10 cellular contexts compared by ENCODE assay signal in genomic region chr11:119195680-119196079, GRCh38. TPM values are rescaled to one million over a fixed set of nuclear protein-coding genes. Genes with fewer than 3 reads are reported as not detected.
DNase-seq lines count a peak whose midpoint lies in the region; ATAC-seq and TF ChIP-seq lines count a peak whose summit lies in the region.
"Had no signal": no experiment of that assay in that cellular context is flagged by ENCODE, and none has a peak within 500 bp of the region (broad histone marks: within the 10 kb centered on the region; RNA-seq: fewer than 3 reads in every experiment).

No MANE protein-coding gene starts in this region.

- no peak overlapping the region for H3K27ac Mint-ChIP-seq in MCF 10A (ENCODE audit: low read depth, unreplicated experiment)

- no peak overlapping the region for H3K4me3 Mint-ChIP-seq in MCF 10A (ENCODE audit: unreplicated experiment)

- H3K27me3 Mint-ChIP-seq in MCF 10A (ENCODE audit: insufficient read depth, unreplicated experiment) = no peaks in the 10 kb centered on the region

- no peak for ATAC-seq in GM18519 (IDR thresholded peaks at IDR 0.05; ENCODE audit: low FRiP score, unreplicated experiment)
- ATAC-seq in GM18511 (IDR thresholded peaks at IDR 0.05; ENCODE audit: unreplicated experiment) = no peak

- H3K27ac ChIP-seq in breast epithelium = no peak overlapping the region
- no peak overlapping the region for H3K27ac ChIP-seq in cardiac muscle cell
- no peak overlapping the region for H3K27ac ChIP-seq in thyroid gland
- no peak overlapping the region for H3K27ac ChIP-seq in vagina
- H3K27ac ChIP-seq: C4-2B, SJSA1 had no signal

- H3K36me3 Mint-ChIP-seq in MCF 10A (ENCODE audit: insufficient read depth, unreplicated experiment) = no peaks in the 10 kb centered on the region

- no peaks in the 10 kb centered on the region for H3K27me3 ChIP-seq in breast epithelium
- no peaks in the 10 kb centered on the region for H3K27me3 ChIP-seq in cardiac muscle cell
- H3K27me3 ChIP-seq in thyroid gland = no peaks in the 10 kb centered on the region
- H3K27me3 ChIP-seq in vagina = no peaks in the 10 kb centered on the region
- H3K27me3 ChIP-seq: SJSA1 had no signal

- WGBS in thyroid gland, 2 donors = 30 to 37% methylated on average over 6 of the region's 6 CpGs

- POLR2A ChIA-PET in MCF 10A (lab: Yijun Ruan, JAX) = interaction anchor here (0.8 to 1.8 kb wide), 8 partner anchors 26 to 154 kb away, joined by 3 to 7 read pairs (median 4); partner anchors contain the start of gene C2CD2L

- no peaks in the 10 kb centered on the region for H3K36me3 ChIP-seq in breast epithelium
- no peaks in the 10 kb centered on the region for H3K36me3 ChIP-seq in cardiac muscle cell
- no peaks in the 10 kb centered on the region for H3K36me3 ChIP-seq in thyroid gland
- H3K36me3 ChIP-seq in vagina = no peaks in the 10 kb centered on the region
- H3K36me3 ChIP-seq: SJSA1 had no signal

- CTCF ChIA-PET in MCF 10A (lab: Yijun Ruan, JAX) = interaction anchor here (0.5 to 4.8 kb wide), 24 partner anchors 13 to 317 kb away, joined by 3 to 43 read pairs (median 6); partner anchors contain the start of genes ABCG4, C2CD2L, HINFP and NLRX1

- DNase-seq in MCF 10A (ENCODE audit: unreplicated experiment) = peak; percentile 50
- no peak for DNase-seq in breast epithelium (ENCODE audit: low spot score in 2 of 2)
- peak; percentile 16 to 60 for DNase-seq in SW 1271 (lab: John Stamatoyannopoulos, UW)
- DNase-seq in cardiac muscle cell (ENCODE audit: low read depth in 1 of 2, low spot score in 1 of 2) = peak; percentile 58 to 73
- DNase-seq in thyroid gland = peak; percentile 55 to 58
- no peak for DNase-seq in vagina (ENCODE audit: extremely low spot score in 2 of 2)

- peaks cover 6% of the 10 kb centered on the region for H3K4me1 Mint-ChIP-seq in MCF 10A (ENCODE audit: insufficient read depth, unreplicated experiment)

- BruUV-seq in MCF 10A (replicated peaks; lab: Mats Ljungman, UMichigan) = no TSS peak

- H3K9me3 ChIP-seq in breast epithelium = no peaks in the 10 kb centered on the region
- no peaks in the 10 kb centered on the region for H3K9me3 ChIP-seq in cardiac muscle cell (ENCODE audit: low read depth)
- no peaks in the 10 kb centered on the region for H3K9me3 ChIP-seq in thyroid gland
- no peaks in the 10 kb centered on the region for H3K9me3 ChIP-seq in vagina
- H3K9me3 ChIP-seq: SJSA1 had no signal

- TF ChIP-seq POLR2A in breast epithelium (IDR thresholded peaks at IDR 0.05) (no peak), thyroid gland (IDR thresholded peaks at IDR 0.05) (no peak), vagina (IDR thresholded peaks at IDR 0.05) (no peak)

- no peaks in the 10 kb centered on the region for H3K4me1 ChIP-seq in breast epithelium
- H3K4me1 ChIP-seq in cardiac muscle cell (ENCODE audit: low read depth) = no peaks in the 10 kb centered on the region
- peaks cover 7 to 12% of the 10 kb centered on the region in 2 donors for H3K4me1 ChIP-seq in thyroid gland
- no peaks in the 10 kb centered on the region for H3K4me1 ChIP-seq in vagina
- H3K4me1 ChIP-seq: SJSA1 had no signal

- H3K4me3 ChIP-seq in breast epithelium (no peak overlapping the region), cardiac muscle cell (no peak overlapping the region), thyroid gland (replicated peaks in 1 of 3) (no peak overlapping the region), vagina (no peak overlapping the region)
- H3K4me3 ChIP-seq: SJSA1 had no signal

- H3K9me3 Mint-ChIP-seq in MCF 10A (ENCODE audit: unreplicated experiment) = no peaks in the 10 kb centered on the region

- intact Hi-C loops in MCF 10A (cut with micrococcal nuclease) = loop anchor here (2.0 to 10.0 kb wide), 3 partner anchors 27 to 178 kb away; partner anchors contain the start of genes NLRX1, RPS25, TRAPPC4 and VPS11
- intact Hi-C loops in breast epithelium (cut with DNase I; ENCODE audit: low total_unique reads) = no loop called here
- intact Hi-C loops in thyroid gland (cut with DNase I) = loop anchor here (5.0 kb wide), 1 partner anchor 48 kb away; the partner anchor contains the start of gene ABCG4
- intact Hi-C loops in vagina (cut with DNase I) = no loop called here

- no peak for TF ChIP-seq CTCF in MCF 10A (IDR thresholded peaks at IDR 0.05; ENCODE audit: unreplicated experiment)
- no peak for TF ChIP-seq CTCF in breast epithelium (IDR thresholded peaks at IDR 0.05)
- TF ChIP-seq CTCF in cardiac muscle cell (IDR thresholded peaks at IDR 0.05; ENCODE audit: low read depth, low read length) = no peak
- TF ChIP-seq CTCF in thyroid gland (IDR thresholded peaks at IDR 0.05) = no peak
- TF ChIP-seq CTCF in vagina (IDR thresholded peaks at IDR 0.05) = no peak

RNA-seq across cellular contexts. Expression of gene NHERF4, which starts 10.4 kb away (rescaled TPM):
- total RNA-seq in MCF 10A (2022) = 0.20 TPM in 1 of 2 replicates, not detected in the other
- total RNA-seq in breast epithelium = 1 to 10 TPM in 2 of 3 donors, under 1 TPM in 1; 0.32 to 2.6 (median 1.2) TPM
- 0.18 and 0.69 TPM in 2 replicates for total RNA-seq in cardiac muscle cell
- 0.17 and 0.29 TPM in 2 replicates for polyA plus RNA-seq in cardiac muscle cell
- total RNA-seq in thyroid gland = not detected
- total RNA-seq in vagina = 0.25 TPM
- total RNA-seq: SJSA1 had no signal

RNA-seq across cellular contexts. Expression of gene CBL, which starts 10.5 kb away (rescaled TPM):
- total RNA-seq in MCF 10A (2022) = 35.5 and 45.7 TPM in 2 replicates
- total RNA-seq in breast epithelium = 10 to 100 TPM; 13.1 to 17.0 (median 14.3) TPM
- 10.3 and 18.3 TPM in 2 replicates for total RNA-seq in cardiac muscle cell
- polyA plus RNA-seq in cardiac muscle cell = 6.5 and 8.9 TPM in 2 replicates
- 10 to 100 TPM in 3 of 4 donors, 1 to 10 TPM in 1; 9.4 to 14.5 (median 13.9) TPM for total RNA-seq in thyroid gland
- total RNA-seq in vagina = 15.5 TPM

RNA-seq across cellular contexts. Expression of gene NLRX1, which starts 27.2 kb away (rescaled TPM):
- total RNA-seq in MCF 10A (2022) = 16.7 and 18.9 TPM in 2 replicates
- total RNA-seq in breast epithelium = 10 to 100 TPM; 11.5 to 16.1 (median 13.3) TPM
- total RNA-seq in cardiac muscle cell = 24.7 and 36.8 TPM in 2 replicates
- 16.1 and 25.5 TPM in 2 replicates for polyA plus RNA-seq in cardiac muscle cell
- total RNA-seq in thyroid gland = 10 to 100 TPM; 13.3 to 33.1 (median 19.5) TPM
- 15.5 TPM for total RNA-seq in vagina

RNA-seq across cellular contexts. Expression of gene ABCG4, which starts 46.8 kb away (rescaled TPM):
- total RNA-seq in MCF 10A (2022) = not detected in 2 replicates
- total RNA-seq in breast epithelium = under 1 TPM in 1 of 3 donors, not detected in 2; 0.16 TPM
- 1.9 and 3.2 TPM in 2 replicates for total RNA-seq in cardiac muscle cell
- 2.4 and 5.6 TPM in 2 replicates for polyA plus RNA-seq in cardiac muscle cell
- total RNA-seq in thyroid gland = 1 to 10 TPM in 2 of 4 donors, under 1 TPM in 2; 0.13 to 1.6 (median 0.82) TPM
- 3.2 TPM for total RNA-seq in vagina

Comparison
In these comparisons a context has a peak if more than half of its experiments do, and no peak if none do; other contexts are left out.
1. DNase-seq: peak in MCF 10A (single experiment), SW 1271 (2 of 2), cardiac muscle cell (2 of 2) and thyroid gland (2 of 2); none in breast epithelium (0 of 2) and vagina (0 of 2).
2. intact Hi-C loops: an anchor here in MCF 10A (2.0 to 10.0 kb wide) and thyroid gland (5.0 kb wide); none called in breast epithelium and vagina.